Comparison of ENCODE assay signal across 15 cellular contexts in the genomic region with DNA sequence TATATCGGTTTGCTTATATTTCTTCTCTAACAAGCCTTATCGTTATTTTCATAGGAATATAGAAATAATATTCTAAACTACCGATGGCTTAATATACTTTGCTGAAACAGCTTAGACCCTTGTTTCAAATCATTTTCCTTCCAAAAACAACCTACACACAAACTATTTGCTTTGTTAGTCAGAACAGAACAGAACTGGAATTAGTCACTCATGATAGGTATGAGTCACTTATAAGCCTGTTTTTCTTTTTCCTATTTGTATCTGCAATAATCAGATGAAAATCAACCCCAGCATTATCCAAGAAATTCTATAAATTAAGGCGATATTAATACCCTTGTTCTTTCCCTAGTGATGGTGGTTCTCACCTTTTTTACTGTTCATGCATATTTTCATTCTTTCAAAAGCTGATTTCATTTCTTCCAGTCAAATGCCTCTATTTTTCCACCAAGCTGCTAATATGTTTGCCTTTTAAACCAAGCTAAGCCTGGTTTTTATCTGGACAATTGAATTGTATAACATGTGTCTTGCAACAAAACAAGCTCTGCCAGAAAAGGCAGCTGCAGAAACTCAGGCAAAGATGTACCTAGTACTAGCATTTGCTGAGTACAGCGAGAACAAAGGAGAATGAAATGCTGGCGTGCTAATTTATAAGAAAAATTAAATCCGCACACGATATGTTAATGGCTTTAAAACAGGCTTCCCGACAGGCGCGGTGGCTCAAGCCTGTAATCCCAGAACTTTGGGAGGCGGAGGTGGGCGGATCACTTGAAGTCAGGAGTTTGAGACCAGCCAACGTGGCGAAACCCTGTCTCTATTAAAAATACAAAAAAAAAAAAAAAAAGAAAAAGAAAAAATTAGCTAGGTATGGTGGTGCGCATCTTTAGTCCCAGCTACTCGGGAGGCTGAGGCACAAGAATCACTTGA.
A peak's percentile ranks its signal among the peaks of the same experiment; 100 is the strongest.
DNase-seq lines count a peak whose midpoint lies in the region; ATAC-seq, FAIRE-seq and TF ChIP-seq lines count a peak whose summit lies in the region.
"Had no signal": no experiment of that assay in that cellular context is flagged by ENCODE, and none has a peak within 500 bp of the region (broad histone marks: within the 10 kb centered on the region; RNA-seq: fewer than 3 reads in every experiment).

No MANE protein-coding gene starts in this region.

- POLR2A ChIA-PET in WTC11 (lab: Charles Lee), result no interaction called here

- TF ChIP-seq CTCF in fibroblast of villous mesenchyme (IDR thresholded peaks at IDR 0.05; ENCODE audit: insufficient read depth, low read depth, low read length) (no peak), smooth muscle cell (IDR thresholded peaks at IDR 0.05; ENCODE audit: borderline replicate concordance, insufficient read depth, poor library complexity, severe bottlenecking) (no peak), gastroesophageal sphincter (IDR thresholded peaks at IDR 0.05) (no peak), WTC11 (IDR thresholded peaks at IDR 0.05) (no peak)

- H3K27me3 ChIP-seq in smooth muscle cell (ENCODE audit: low read depth) (no peaks in the 10 kb centered on the region), gastroesophageal sphincter (peaks cover 11% of the 10 kb centered on the region)
- H3K27me3 ChIP-seq: heart right ventricle had no signal

- no peak overlapping the region for H2AFZ ChIP-seq in smooth muscle cell (ENCODE audit: low read depth)

- no peaks in the 10 kb centered on the region for H3K79me2 ChIP-seq in smooth muscle cell (ENCODE audit: low read depth)

- CTCF ChIA-PET in WTC11 (lab: Charles Lee), result no interaction called here

- no peak overlapping the region for H3K4me3 Mint-ChIP-seq in activated T-helper 17 cell treated with anti-CD3 and anti-CD28 coated beads, Interleukin-2, amount 50 U/mL, for 72 hours
- H3K4me3 Mint-ChIP-seq in WTC11, result no peak overlapping the region
- H3K4me3 Mint-ChIP-seq: dendritic cell treated with granulocyte-macrophage colony-stimulating factor and Interleukin-4, amounts not matched to agents 40 ng/mL and 50 ng/mL, for 4 days had no signal

- H3K36me3 Mint-ChIP-seq in activated T-helper 17 cell treated with anti-CD3 and anti-CD28 coated beads, Interleukin-2, amount 50 U/mL, for 72 hours (ENCODE audit: low read depth), result no peaks in the 10 kb centered on the region
- H3K36me3 Mint-ChIP-seq in WTC11, result peaks cover 57% of the 10 kb centered on the region

- H3K27ac ChIP-seq in smooth muscle cell (ENCODE audit: low read depth) (peak overlapping the region; percentile 85), gastroesophageal sphincter (no peak overlapping the region)
- H3K27ac ChIP-seq: 22Rv1, heart right ventricle had no signal

- peak overlapping the region; percentile 37 for H3K9ac ChIP-seq in smooth muscle cell (ENCODE audit: low read depth)

- FAIRE-seq in GM19239 (lab: Jason Lieb, UNC), result no peak

- peaks cover 5% of the 10 kb centered on the region for H3K9me3 Mint-ChIP-seq in activated T-helper 17 cell treated with anti-CD3 and anti-CD28 coated beads, Interleukin-2, amount 50 U/mL, for 72 hours
- peaks cover 69% of the 10 kb centered on the region for H3K9me3 Mint-ChIP-seq in WTC11

- no peak for TF ChIP-seq POLR2A in gastroesophageal sphincter (IDR thresholded peaks at IDR 0.05)

- H3K36me3 ChIP-seq in smooth muscle cell (ENCODE audit: low read depth), result no peaks in the 10 kb centered on the region
- H3K36me3 ChIP-seq in gastroesophageal sphincter, result no peaks in the 10 kb centered on the region
- H3K36me3 ChIP-seq: heart right ventricle had no signal

- DNase-seq in DMS153 (lab: John Stamatoyannopoulos, UW) (peak; percentile 3), DMS153 treated with DMSO at 0.1 percent for 48 hours (lab: John Stamatoyannopoulos, UW; ENCODE audit: unreplicated experiment) (no peak), fibroblast of villous mesenchyme (ENCODE audit: low read depth) (peak; percentile 53), smooth muscle cell (lab: John Stamatoyannopoulos, UW; ENCODE audit: unreplicated experiment) (no peak), GM19239 (ENCODE audit: insufficient read length, low spot score) (no peak), WTC11 (ENCODE audit: low spot score) (no peak)
- DNase-seq: activated gamma-delta T cell, DMS53, heart right ventricle, Karpas-422, NCI-H446 treated with DMSO at 0.1 percent for 48 hours had no signal

- no peaks in the 10 kb centered on the region for H3K4me1 Mint-ChIP-seq in activated T-helper 17 cell treated with anti-CD3 and anti-CD28 coated beads, Interleukin-2, amount 50 U/mL, for 72 hours
- no peaks in the 10 kb centered on the region for H3K4me1 Mint-ChIP-seq in WTC11

- H3K4me3 ChIP-seq in fibroblast of villous mesenchyme (ENCODE audit: low read depth, low read length), result no peak overlapping the region
- no peak overlapping the region for H3K4me3 ChIP-seq in smooth muscle cell
- no peak overlapping the region for H3K4me3 ChIP-seq in gastroesophageal sphincter
- H3K4me3 ChIP-seq: heart right ventricle had no signal

- H3K4me1 ChIP-seq in smooth muscle cell (ENCODE audit: low read depth), result peaks cover 26% of the 10 kb centered on the region
- H3K4me1 ChIP-seq in gastroesophageal sphincter, result no peaks in the 10 kb centered on the region
- H3K4me1 ChIP-seq: heart right ventricle had no signal

- H3K9me3 ChIP-seq in smooth muscle cell (replicated peaks; ENCODE audit: low read depth) (no peaks in the 10 kb centered on the region), gastroesophageal sphincter (no peaks in the 10 kb centered on the region)

- H3K27me3 Mint-ChIP-seq in activated T-helper 17 cell treated with anti-CD3 and anti-CD28 coated beads, Interleukin-2, amount 50 U/mL, for 72 hours, result no peaks in the 10 kb centered on the region
- peaks cover 3% of the 10 kb centered on the region; the same call in 1 of the 2 replicates for H3K27me3 Mint-ChIP-seq in WTC11 (ENCODE audit: low read depth)
- H3K27me3 Mint-ChIP-seq: dendritic cell treated with granulocyte-macrophage colony-stimulating factor and Interleukin-4, amounts not matched to agents 40 ng/mL and 50 ng/mL, for 4 days had no signal

- peak; percentile 59 for ATAC-seq in activated T-helper 17 cell treated with anti-CD3 and anti-CD28 coated beads, Interleukin-2, amount 50 U/mL, for 72 hours (replicated peaks)
- ATAC-seq in gastroesophageal sphincter, result no peak
- ATAC-seq in WTC11, result no peak

- no peaks in the 10 kb centered on the region for H4K20me1 ChIP-seq in smooth muscle cell (ENCODE audit: low read depth)

- H3F3A ChIP-seq in smooth muscle cell (ENCODE audit: low read depth), result peaks cover 4% of the 10 kb centered on the region

- WGBS in smooth muscle cell (ENCODE audit: low lambda C conversion rate), result 73% methylated on average over 17 of the region's 17 CpGs
- 46 to 62% methylated on average over 13 to 17 of the region's 17 CpGs for WGBS in gastroesophageal sphincter (ENCODE audit: low coverage in 1 of 2), 2 donors

- H3K4me2 ChIP-seq in smooth muscle cell, result peak overlapping the region; percentile 64

- no peak for TF ChIP-seq EP300 in gastroesophageal sphincter (IDR thresholded peaks at IDR 0.05)

- H3K27ac Mint-ChIP-seq in activated T-helper 17 cell treated with anti-CD3 and anti-CD28 coated beads, Interleukin-2, amount 50 U/mL, for 72 hours, result no peak overlapping the region
- no peak overlapping the region for H3K27ac Mint-ChIP-seq in WTC11
- H3K27ac Mint-ChIP-seq: dendritic cell treated with granulocyte-macrophage colony-stimulating factor and Interleukin-4, amounts not matched to agents 40 ng/mL and 50 ng/mL, for 4 days had no signal

TF ChIP-seq in WTC11, 78 proteins besides CTCF, POLR2A, EP300 and RAD21 (continues in another document):
- TF ChIP-seq NFATC4 (CRISPR knock-in tag; IDR thresholded peaks at IDR 0.05) (no peak), NR1H2 (CRISPR knock-in tag; IDR thresholded peaks at IDR 0.05) (no peak), GRHL2 (CRISPR knock-in tag; IDR thresholded peaks at IDR 0.05; ENCODE audit: insufficient replicate concordance, severe bottlenecking) (no peak), ELF4 (CRISPR knock-in tag; IDR thresholded peaks at IDR 0.05; ENCODE audit: low read depth) (no peak), NR3C1 (CRISPR knock-in tag; conservative IDR thresholded peaks at IDR 0.05; ENCODE audit: low read depth) (no peak), ZNF121 (CRISPR knock-in tag; IDR thresholded peaks at IDR 0.05) (no peak), NR2C2 (CRISPR knock-in tag; IDR thresholded peaks at IDR 0.05) (no peak), ZNF138 (CRISPR knock-in tag; conservative IDR thresholded peaks at IDR 0.05) (no peak), FOXP1 (CRISPR knock-in tag; IDR thresholded peaks at IDR 0.05; ENCODE audit: borderline replicate concordance) (no peak)
- TF ChIP-seq, protein P1, sequence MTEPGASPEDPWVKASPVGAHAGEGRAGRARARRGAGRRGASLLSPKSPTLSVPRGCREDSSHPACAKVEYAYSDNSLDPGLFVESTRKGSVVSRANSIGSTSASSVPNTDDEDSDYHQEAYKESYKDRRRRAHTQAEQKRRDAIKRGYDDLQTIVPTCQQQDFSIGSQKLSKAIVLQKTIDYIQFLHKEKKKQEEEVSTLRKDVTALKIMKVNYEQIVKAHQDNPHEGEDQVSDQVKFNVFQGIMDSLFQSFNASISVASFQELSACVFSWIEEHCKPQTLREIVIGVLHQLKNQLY (CRISPR knock-in tag; IDR thresholded peaks at IDR 0.05), result no peak
- TF ChIP-seq, protein P2, sequence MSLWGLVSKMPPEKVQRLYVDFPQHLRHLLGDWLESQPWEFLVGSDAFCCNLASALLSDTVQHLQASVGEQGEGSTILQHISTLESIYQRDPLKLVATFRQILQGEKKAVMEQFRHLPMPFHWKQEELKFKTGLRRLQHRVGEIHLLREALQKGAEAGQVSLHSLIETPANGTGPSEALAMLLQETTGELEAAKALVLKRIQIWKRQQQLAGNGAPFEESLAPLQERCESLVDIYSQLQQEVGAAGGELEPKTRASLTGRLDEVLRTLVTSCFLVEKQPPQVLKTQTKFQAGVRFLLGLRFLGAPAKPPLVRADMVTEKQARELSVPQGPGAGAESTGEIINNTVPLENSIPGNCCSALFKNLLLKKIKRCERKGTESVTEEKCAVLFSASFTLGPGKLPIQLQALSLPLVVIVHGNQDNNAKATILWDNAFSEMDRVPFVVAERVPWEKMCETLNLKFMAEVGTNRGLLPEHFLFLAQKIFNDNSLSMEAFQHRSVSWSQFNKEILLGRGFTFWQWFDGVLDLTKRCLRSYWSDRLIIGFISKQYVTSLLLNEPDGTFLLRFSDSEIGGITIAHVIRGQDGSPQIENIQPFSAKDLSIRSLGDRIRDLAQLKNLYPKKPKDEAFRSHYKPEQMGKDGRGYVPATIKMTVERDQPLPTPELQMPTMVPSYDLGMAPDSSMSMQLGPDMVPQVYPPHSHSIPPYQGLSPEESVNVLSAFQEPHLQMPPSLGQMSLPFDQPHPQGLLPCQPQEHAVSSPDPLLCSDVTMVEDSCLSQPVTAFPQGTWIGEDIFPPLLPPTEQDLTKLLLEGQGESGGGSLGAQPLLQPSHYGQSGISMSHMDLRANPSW (CRISPR knock-in tag; conservative IDR thresholded peaks at IDR 0.05; ENCODE audit: low read depth), result no peak

Comparison
In these comparisons a context has a peak if more than half of its experiments do, and no peak if none do; other contexts are left out.
1. DNase-seq: peak in DMS153 (single experiment) and fibroblast of villous mesenchyme (single experiment); none in DMS153 treated with DMSO at 0.1 percent for 48 hours (single experiment), smooth muscle cell (single experiment), GM19239 (single experiment) and WTC11 (single experiment).